In genomic region chr6:144093658-144094057, GRCh38 we compare ENCODE assay signal across 13 cellular contexts. TPM values are rescaled to one million over a fixed set of nuclear protein-coding genes. Genes with fewer than 3 reads are reported as not detected.
DNase-seq lines count a peak whose midpoint lies in the region; ATAC-seq and TF ChIP-seq lines count a peak whose summit lies in the region.
"Had no signal": no experiment of that assay in that cellular context is flagged by ENCODE, and none has a peak within 500 bp of the region (broad histone marks: within the 10 kb centered on the region; RNA-seq: fewer than 3 reads in every experiment).

No MANE protein-coding gene starts in this region.

- no peak overlapping the region for H3K4me3 ChIP-seq in SK-N-SH (ENCODE audit: low read depth in 2 of 2, low read length in 1 of 2)
- H3K4me3 ChIP-seq in Loucy (ENCODE audit: low read length, poor library complexity, severe bottlenecking), result peak overlapping the region; percentile 88
- no peak overlapping the region for H3K4me3 ChIP-seq in osteoblast (ENCODE audit: insufficient read depth, low read length)

- TF ChIP-seq CTCF in SK-N-SH (IDR thresholded peaks at IDR 0.05), result no peak
- no peak for TF ChIP-seq CTCF in Loucy (conservative IDR thresholded peaks at IDR 0.05; ENCODE audit: low read length)
- no peak for TF ChIP-seq CTCF in chondrocyte (IDR thresholded peaks at IDR 0.05)
- no peak for TF ChIP-seq CTCF in osteoblast (IDR thresholded peaks at IDR 0.05; ENCODE audit: extremely low read depth, low read depth, low read length)

- TF ChIP-seq EP300 in SK-N-SH (IDR thresholded peaks at IDR 0.05; ENCODE audit: borderline replicate concordance in 1 of 2, low read depth in 1 of 2, low read length in 1 of 2), result no peak

- no peak overlapping the region for H3K9ac ChIP-seq in SK-N-SH
- peak overlapping the region; percentile 77 for H3K9ac ChIP-seq in Loucy (ENCODE audit: low read depth, low read length, poor library complexity, severe bottlenecking)

- H3K36me3 Mint-ChIP-seq in chondrocyte (ENCODE audit: low read depth), result no peaks in the 10 kb centered on the region

- WGBS in SK-N-SH (ENCODE audit: low lambda C conversion rate), result 94% methylated on average over 7 of the region's 7 CpGs

- DNase-seq in SK-N-SH (no peak), chondrocyte (ENCODE audit: low spot score) (no peak), osteoblast (ENCODE audit: insufficient read length, low spot score, missing footprints) (no peak), ecto neural progenitor cell (ENCODE audit: low spot score) (no peak), ureter (ENCODE audit: low spot score) (no peak), SHP77 treated with DMSO at 0.1 percent for 48 hours (lab: John Stamatoyannopoulos, UW) (no peak)
- DNase-seq: effector CD8-positive, alpha-beta T cell; GDM1; NCI-H2227 treated with DMSO at 0.1 percent for 48 hours had no signal

- no peak overlapping the region for H3K27ac Mint-ChIP-seq in chondrocyte (ENCODE audit: unreplicated experiment)

- H3K9me3 Mint-ChIP-seq in chondrocyte (ENCODE audit: low read depth), result no peaks in the 10 kb centered on the region

- H3K4me1 ChIP-seq in SK-N-SH (ENCODE audit: control insufficient read depth in 1 of 2, insufficient read depth in 2 of 2, low read depth in 1 of 2, low read length in 1 of 2), result peaks cover 0 to 16% of the 10 kb centered on the region in 2 experiments; a peak in 2 of 4 replicates
- H3K4me1 ChIP-seq in Loucy (ENCODE audit: insufficient read depth, low read length, poor library complexity, severe bottlenecking), result peaks cover 20% of the 10 kb centered on the region
- H3K4me1 ChIP-seq in osteoblast (ENCODE audit: insufficient read depth, low read length), result peaks cover 17% of the 10 kb centered on the region

- H3K36me3 ChIP-seq in SK-N-SH (replicated peaks in 1 of 2; ENCODE audit: control insufficient read depth in 1 of 2, insufficient read depth in 2 of 2, low read length in 1 of 2), result peaks cover 3 to 8% of the 10 kb centered on the region in 2 experiments
- H3K36me3 ChIP-seq in Loucy (ENCODE audit: insufficient read depth, low read length), result no peaks in the 10 kb centered on the region
- H3K36me3 ChIP-seq in osteoblast (ENCODE audit: insufficient read depth, low read length), result no peaks in the 10 kb centered on the region

- H3K79me2 ChIP-seq in SK-N-SH (ENCODE audit: insufficient read depth) (peaks cover 28% of the 10 kb centered on the region), Loucy (ENCODE audit: insufficient read depth, low read length) (peaks cover 24% of the 10 kb centered on the region), osteoblast (ENCODE audit: insufficient read depth, low read length) (peaks cover 21% of the 10 kb centered on the region)

- no peaks in the 10 kb centered on the region for H3F3A ChIP-seq in SK-N-SH (replicated peaks; ENCODE audit: insufficient read depth)
- no peaks in the 10 kb centered on the region for H3F3A ChIP-seq in Loucy (ENCODE audit: low read depth)

- no peak for TF ChIP-seq RAD21 in SK-N-SH (IDR thresholded peaks at IDR 0.05; ENCODE audit: low read length)

- H2AFZ ChIP-seq in SK-N-SH (ENCODE audit: low read depth) (no peak overlapping the region), Loucy (ENCODE audit: low read length) (no peak overlapping the region), osteoblast (ENCODE audit: low read length) (no peak overlapping the region)

- H3K27me3 Mint-ChIP-seq in chondrocyte (ENCODE audit: low read depth), result no peaks in the 10 kb centered on the region

- no peaks in the 10 kb centered on the region for H3K27me3 ChIP-seq in SK-N-SH (ENCODE audit: insufficient read depth)
- H3K27me3 ChIP-seq in Loucy (ENCODE audit: insufficient read depth, low read length, poor library complexity, severe bottlenecking), result no peaks in the 10 kb centered on the region
- H3K27me3 ChIP-seq in osteoblast (ENCODE audit: insufficient read depth, low read length), result no peaks in the 10 kb centered on the region
- H3K27me3 ChIP-seq: SJSA1 had no signal

- H3K27ac ChIP-seq in SK-N-SH (ENCODE audit: low read depth in 2 of 2, low read length in 1 of 2) (no peak overlapping the region), osteoblast (ENCODE audit: low read depth, low read length) (no peak overlapping the region)
- H3K27ac ChIP-seq: 22Rv1, SJSA1 had no signal

- H3K4me2 ChIP-seq in SK-N-SH (peak overlapping the region; percentile 91), Loucy (ENCODE audit: low read depth, low read length, poor library complexity, severe bottlenecking) (peak overlapping the region; percentile 85), osteoblast (ENCODE audit: insufficient read depth, low read length) (peak overlapping the region; percentile 96)

- CTCF ChIA-PET in SK-N-SH (lab: Yijun Ruan, JAX), result no interaction called here

- H3K9me2 ChIP-seq in SK-N-SH (no peaks in the 10 kb centered on the region), Loucy (replicated peaks; ENCODE audit: low read depth, low read length) (no peaks in the 10 kb centered on the region)

- H3K4me1 Mint-ChIP-seq in chondrocyte (ENCODE audit: low read depth), result peaks cover 20% of the 10 kb centered on the region

- peak overlapping the region; percentile 25 for H3K4me3 Mint-ChIP-seq in chondrocyte (ENCODE audit: unreplicated experiment)

- H3K9me3 ChIP-seq in SK-N-SH (no peaks in the 10 kb centered on the region), Loucy (ENCODE audit: insufficient read depth, low read depth, low read length) (no peaks in the 10 kb centered on the region), osteoblast (ENCODE audit: low read depth, low read length) (no peaks in the 10 kb centered on the region)
- H3K9me3 ChIP-seq: SJSA1 had no signal

- no peaks in the 10 kb centered on the region for H4K20me1 ChIP-seq in SK-N-SH (ENCODE audit: insufficient read depth)
- peaks cover 17% of the 10 kb centered on the region for H4K20me1 ChIP-seq in Loucy (ENCODE audit: insufficient read depth, low read length, poor library complexity, severe bottlenecking)
- peaks cover 6% of the 10 kb centered on the region for H4K20me1 ChIP-seq in osteoblast (ENCODE audit: insufficient read depth, low read length)

- no peak for ATAC-seq in SK-N-SH treated with all-trans-retinoic acid at 6 μM for 48 hours

- POLR2A ChIA-PET in SK-N-SH (lab: Yijun Ruan, JAX), result no interaction called here

TF ChIP-seq in SK-N-SH, 30 proteins besides CTCF, POLR2A, EP300 and RAD21:
- no peak for TF ChIP-seq CHD2 (IDR thresholded peaks at IDR 0.05; ENCODE audit: low read length, partially characterized antibody)
- no peak for TF ChIP-seq MEF2A (IDR thresholded peaks at IDR 0.05; ENCODE audit: borderline replicate concordance, low read depth)
- TF ChIP-seq FOSL2 (IDR thresholded peaks at IDR 0.05; ENCODE audit: borderline replicate concordance, low read depth), result no peak
- no peak for TF ChIP-seq SMC3 (IDR thresholded peaks at IDR 0.05; ENCODE audit: low read depth, low read length)
- TF ChIP-seq YY1 (IDR thresholded peaks at IDR 0.05; ENCODE audit: low read depth), result no peak
- no peak for TF ChIP-seq GABPA (IDR thresholded peaks at IDR 0.05; ENCODE audit: low read depth)
- no peak for TF ChIP-seq RXRA (IDR thresholded peaks at IDR 0.05; ENCODE audit: borderline replicate concordance, low read depth)
- no peak for TF ChIP-seq TCF12 (IDR thresholded peaks at IDR 0.05)

TF ChIP-seq in SK-N-SH treated with all-trans-retinoic acid at 6 μM for 48 hours, 23 proteins besides CTCF, POLR2A, EP300 and RAD21:
- TF ChIP-seq PATZ1 (CRISPR knock-in tag; IDR thresholded peaks at IDR 0.05; ENCODE audit: borderline replicate concordance) (no peak), RARB (CRISPR knock-in tag; IDR thresholded peaks at IDR 0.05) (no peak), GLIS3 (CRISPR knock-in tag; IDR thresholded peaks at IDR 0.05) (no peak), CSDC2 (CRISPR knock-in tag; IDR thresholded peaks at IDR 0.05) (no peak), POU6F1 (CRISPR knock-in tag; IDR thresholded peaks at IDR 0.05; ENCODE audit: borderline replicate concordance, low read depth) (no peak)

RNA-seq across cellular contexts. Expression of gene SF3B5, which starts 1.7 kb away (rescaled TPM):
- polyA plus RNA-seq in SK-N-SH (2012; rRNA removed), result 281 and 316 TPM in 2 replicates
- 203 and 268 TPM in 2 replicates for polyA plus RNA-seq in SK-N-SH (2012; cell fraction: cytosol; rRNA removed)
- 115 and 168 TPM in 2 replicates for polyA plus RNA-seq in SK-N-SH (2012; cell fraction: nucleus; rRNA removed)
- total RNA-seq in chondrocyte, result 97.9 to 118 TPM (median 101 TPM) in 3 replicates
- 67.5 and 78.9 TPM in 2 replicates for total RNA-seq in osteoblast
- total RNA-seq in ureter, result 110 TPM

RNA-seq across cellular contexts. Expression of gene STX11, which starts 56.7 kb away (rescaled TPM):
- polyA plus RNA-seq in SK-N-SH (2012; rRNA removed), result 0.15 and 0.41 TPM in 2 replicates
- polyA plus RNA-seq in SK-N-SH (2012; cell fraction: cytosol; rRNA removed), result 0.18 and 0.41 TPM in 2 replicates
- 0.14 and 0.15 TPM in 2 replicates for polyA plus RNA-seq in SK-N-SH (2012; cell fraction: nucleus; rRNA removed)
- total RNA-seq in chondrocyte (1.6 to 3.1 TPM (median 2.9 TPM) in 3 replicates), osteoblast (0.29 and 0.36 TPM in 2 replicates), ureter (5.8 TPM)
